ENCODE assay signal across 19 cellular contexts in the genomic region with DNA sequence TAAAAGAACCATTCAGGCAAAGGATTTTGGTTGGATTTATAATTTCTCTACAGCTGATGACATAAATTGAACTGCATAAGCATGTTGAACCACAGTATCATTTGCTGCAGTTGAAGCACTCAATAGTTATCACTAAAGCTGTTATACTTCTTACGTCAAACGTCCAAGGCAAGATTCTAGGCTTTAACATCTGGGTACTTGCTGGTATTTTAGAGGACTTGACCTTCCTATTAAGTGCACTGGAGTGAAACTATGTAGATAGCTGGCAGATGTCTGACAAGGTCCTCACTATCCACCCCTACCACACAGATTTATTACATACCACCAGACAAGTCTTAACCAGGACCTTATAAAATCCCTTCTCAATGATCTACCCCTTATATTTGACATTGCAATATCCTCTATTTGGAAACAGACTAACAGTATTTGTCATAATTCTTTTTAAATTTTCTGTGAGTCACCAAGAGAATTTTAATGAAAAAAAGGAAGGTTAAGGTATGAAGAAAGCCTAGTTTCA.
A peak's percentile ranks its signal among the peaks of the same experiment; 100 is the strongest.
DNase-seq lines count a peak whose midpoint lies in the region; FAIRE-seq and TF ChIP-seq lines count a peak whose summit lies in the region.
"Had no signal": no experiment of that assay in that cellular context is flagged by ENCODE, and none has a peak within 500 bp of the region (broad histone marks: within the 10 kb centered on the region; RNA-seq: fewer than 3 reads in every experiment).

No MANE protein-coding gene starts in this region.

- no peak overlapping the region for H3K9ac ChIP-seq in mammary epithelial cell (ENCODE audit: insufficient read depth, low read length)
- H3K9ac ChIP-seq: KMS-11 had no signal

- H4K20me1 ChIP-seq in mammary epithelial cell (ENCODE audit: insufficient read depth, low read length): no peaks in the 10 kb centered on the region

- no peaks in the 10 kb centered on the region for H3K36me3 Mint-ChIP-seq in MCF 10A (ENCODE audit: insufficient read depth, unreplicated experiment)

- no peaks in the 10 kb centered on the region for H3K27me3 ChIP-seq in mammary epithelial cell (ENCODE audit: insufficient read depth, low read length)
- H3K27me3 ChIP-seq in bronchial epithelial cell (ENCODE audit: control insufficient read depth, insufficient read depth, low read length): no peaks in the 10 kb centered on the region
- no peaks in the 10 kb centered on the region for H3K27me3 ChIP-seq in MG63

- no peak for FAIRE-seq in bronchial epithelial cell (lab: Jason Lieb, UNC)
- FAIRE-seq: GM12891 had no signal

- H3K4me3 ChIP-seq in mammary epithelial cell (replicated peaks in 1 of 3; ENCODE audit: insufficient read depth in 1 of 3, low read depth in 2 of 3, low read length in 3 of 3) (no peak overlapping the region), bronchial epithelial cell (ENCODE audit: low read depth, low read length) (no peak overlapping the region), MG63 (no peak overlapping the region)

- CTCF ChIA-PET in mammary epithelial cell (lab: Charles Lee; ENCODE audit: low non-redundant PET) (no interaction called here), MCF 10A (lab: Yijun Ruan, JAX) (interaction anchor here (1.2 to 1.3 kb wide), 2 partner anchors 9 to 54 kb away, joined by 3 to 4 read pairs; no protein-coding TSS in a partner anchor)

- in situ Hi-C loops in mammary epithelial cell (cut with MboI; ENCODE audit: low sequenced_read_pairs in 2 of 2): no loop called here

- no peak overlapping the region for H2AFZ ChIP-seq in mammary epithelial cell (ENCODE audit: low read depth, low read length)

- intact Hi-C loops in mammary epithelial cell (cut with micrococcal nuclease): no loop called here
- intact Hi-C loops in MCF 10A (cut with micrococcal nuclease): no loop called here

- TF ChIP-seq CTCF in mammary epithelial cell (conservative IDR thresholded peaks at IDR 0.05 in 1 of 2, IDR thresholded peaks at IDR 0.05 in 1 of 2; ENCODE audit: extremely low read depth in 1 of 2, insufficient read depth in 1 of 2, low read depth in 1 of 2, low read length in 2 of 2) (no peak), MCF 10A (IDR thresholded peaks at IDR 0.05; ENCODE audit: unreplicated experiment) (no peak), bronchial epithelial cell (IDR thresholded peaks at IDR 0.05; ENCODE audit: insufficient read depth, low read length, severe bottlenecking) (no peak)

- POLR2A ChIA-PET in MCF 10A (lab: Yijun Ruan, JAX): interaction anchor here (0.6 to 1.4 kb wide), 6 partner anchors 9 to 220 kb away, joined by 3 to 4 read pairs (median 3); no protein-coding TSS in a partner anchor

- H3K9me3 ChIP-seq in mammary epithelial cell (replicated peaks; ENCODE audit: insufficient read depth, low read length) (no peaks in the 10 kb centered on the region), MG63 (no peaks in the 10 kb centered on the region)

- DNase-seq in mammary epithelial cell (peak; percentile 39), MCF 10A (ENCODE audit: unreplicated experiment) (no peak), HS-5 (ENCODE audit: low read depth) (peak; percentile 18), bronchial epithelial cell (ENCODE audit: low read depth) (peak; percentile 23), renal cortical epithelial cell (ENCODE audit: low read depth) (peak; percentile 47), MG63 (no peak), H4 (ENCODE audit: low spot score) (no peak)
- no peak for DNase-seq in effector CD4-positive, alpha-beta T cell
- DNase-seq: CD4-positive, alpha-beta T cell; DMS79 treated with DMSO at 0.1 percent for 48 hours; GDM1; GOT3; NCI-H187 treated with DMSO at 0.1 percent for 48 hours; NCI-H345; NCI-H526 treated with DMSO at 0.1 percent for 48 hours; SHP77 had no signal

- peaks cover 61% of the 10 kb centered on the region for H3K79me2 ChIP-seq in mammary epithelial cell (ENCODE audit: insufficient read depth, low read length)

- BruUV-seq in mammary epithelial cell (replicated peaks; lab: Mats Ljungman, UMichigan): no TSS peak
- BruUV-seq in MCF 10A (replicated peaks; lab: Mats Ljungman, UMichigan): no TSS peak

- no peak overlapping the region for H3K27ac ChIP-seq in mammary epithelial cell (ENCODE audit: insufficient read depth, low read depth, low read length)
- H3K27ac ChIP-seq: KMS-11 had no signal

- peaks cover 20% of the 10 kb centered on the region for H3K4me1 ChIP-seq in mammary epithelial cell (ENCODE audit: insufficient read depth, low read length)

- no peak overlapping the region for H3K4me2 ChIP-seq in mammary epithelial cell (ENCODE audit: insufficient read depth, low read depth, low read length)
- H3K4me2 ChIP-seq: KMS-11 had no signal

- H3K27me3 Mint-ChIP-seq in MCF 10A (ENCODE audit: insufficient read depth, unreplicated experiment): no peaks in the 10 kb centered on the region
- H3K27me3 Mint-ChIP-seq: CD4-positive, alpha-beta T cell had no signal

- H3K4me3 Mint-ChIP-seq in MCF 10A (ENCODE audit: unreplicated experiment): no peak overlapping the region
- H3K4me3 Mint-ChIP-seq: CD4-positive, alpha-beta T cell; T-helper 1 cell treated with Interleukin-12 subunit alpha and Interleukin-12 subunit beta and Interleukin-4 antibody, amounts not matched to agents 30 μg/mL and 1 μg/mL, for 36 hours had no signal

- H3K27ac Mint-ChIP-seq in MCF 10A (ENCODE audit: low read depth, unreplicated experiment): no peak overlapping the region
- H3K27ac Mint-ChIP-seq: CD4-positive, alpha-beta T cell; T-helper 1 cell treated with Interleukin-12 subunit alpha and Interleukin-12 subunit beta and Interleukin-4 antibody, amounts not matched to agents 30 μg/mL and 1 μg/mL, for 36 hours had no signal

- dilution Hi-C loops in mammary epithelial cell (cut with HindIII; ENCODE audit: low sequenced_read_pairs): no loop called here

- H3K9me3 Mint-ChIP-seq in MCF 10A (ENCODE audit: unreplicated experiment): no peaks in the 10 kb centered on the region
- H3K9me3 Mint-ChIP-seq: CD4-positive, alpha-beta T cell; T-helper 1 cell treated with Interleukin-12 subunit alpha and Interleukin-12 subunit beta and Interleukin-4 antibody, amounts not matched to agents 30 μg/mL and 1 μg/mL, for 36 hours had no signal

- H3K36me3 ChIP-seq in mammary epithelial cell (ENCODE audit: insufficient read depth, low read length) (no peaks in the 10 kb centered on the region), bronchial epithelial cell (ENCODE audit: control insufficient read depth, insufficient read depth, low read length) (no peaks in the 10 kb centered on the region), MG63 (no peaks in the 10 kb centered on the region)

- H3K4me1 Mint-ChIP-seq in MCF 10A (ENCODE audit: insufficient read depth, unreplicated experiment): peaks cover 38% of the 10 kb centered on the region

- WGBS in mammary epithelial cell (ENCODE audit: low coverage, missing lambda C conversion rate): 96% methylated on average over 2 of the region's 2 CpGs

Comparison
In these comparisons a context has a peak if more than half of its experiments do, and no peak if none do; other contexts are left out.
1. DNase-seq: peak in mammary epithelial cell (single experiment), HS-5 (single experiment), bronchial epithelial cell (single experiment) and renal cortical epithelial cell (single experiment); none in MCF 10A (single experiment), effector CD4-positive, alpha-beta T cell (single experiment), MG63 (single experiment) and H4 (single experiment).